17 cellular contexts compared by ENCODE assay signal in genomic region chr3:178714971-178715832, GRCh38.
A peak's percentile ranks its signal among the peaks of the same experiment; 100 is the strongest.
DNase-seq lines count a peak whose midpoint lies in the region; ATAC-seq, FAIRE-seq and TF ChIP-seq lines count a peak whose summit lies in the region.
"Had no signal": no experiment of that assay in that cellular context is flagged by ENCODE, and none has a peak within 500 bp of the region (broad histone marks: within the 10 kb centered on the region; RNA-seq: fewer than 3 reads in every experiment).

No MANE protein-coding gene starts in this region.

- dilution Hi-C loops in keratinocyte (cut with MboI; ENCODE audit: extremely low pct_ligation_motif_present, low sequenced_read_pairs), result no loop called here

- CTCF ChIA-PET in HEK293T (lab: Yijun Ruan, JAX), result no interaction called here

- H3K4me1 ChIP-seq in keratinocyte (ENCODE audit: control insufficient read depth, extremely low read depth, insufficient read depth, low read length), result peaks cover 10% of the 10 kb centered on the region

- DNase-seq in GM12865 (ENCODE audit: low read depth), result peak; percentile 33
- DNase-seq in keratinocyte (ENCODE audit: low read depth, low spot score), result no peak
- no peak for DNase-seq in HEK293T (ENCODE audit: extremely low spot score)
- DNase-seq: activated CD4-positive, alpha-beta T cell treated with anti-CD3 and anti-CD28 coated beads for 1 hour; activated naive CD4-positive, alpha-beta T cell treated with anti-CD3 and anti-CD28 coated beads, Interleukin-2, amount 50 U/mL, for 16 hours; Calu3; caudate nucleus; NCI-H1417; NCI-H748 treated with DMSO at 0.1 percent for 48 hours; SHP77; stimulated activated naive CD8-positive, alpha-beta T cell treated with anti-CD3 and anti-CD28 coated beads, Interleukin-15, Interleukin-2, amounts not matched to agents 100 U/mL and 50 U/mL, for 24 hours had no signal

- H4K20me1 ChIP-seq in keratinocyte (ENCODE audit: control insufficient read depth, extremely low read depth, insufficient read depth, low read length), result no peaks in the 10 kb centered on the region

- ATAC-seq in HG03045 (IDR thresholded peaks at IDR 0.05; ENCODE audit: unreplicated experiment) (peak; percentile 52), GM18909 (IDR thresholded peaks at IDR 0.05; ENCODE audit: poor library complexity, unreplicated experiment) (no peak), GM18861 (IDR thresholded peaks at IDR 0.05; ENCODE audit: unreplicated experiment) (no peak), GM21825 (IDR thresholded peaks at IDR 0.05; ENCODE audit: unreplicated experiment) (no peak)
- ATAC-seq: stimulated activated naive CD8-positive, alpha-beta T cell treated with anti-CD3 and anti-CD28 coated beads, Interleukin-15, Interleukin-2, amounts not matched to agents 100 U/mL and 50 U/mL, for 24 hours had no signal

- POLR2A ChIA-PET in HEK293T (lab: Yijun Ruan, JAX), result no interaction called here

- H3K9me3 ChIP-seq in keratinocyte (ENCODE audit: control insufficient read depth, low read depth, low read length), result no peaks in the 10 kb centered on the region

- TF ChIP-seq CTCF in GM12865 (IDR thresholded peaks at IDR 0.05; ENCODE audit: insufficient read depth, low read depth, low read length, missing control alignments) (no peak), keratinocyte (optimal IDR thresholded peaks at IDR 0.05 in 1 of 3, IDR thresholded peaks at IDR 0.05 in 1 of 3, conservative IDR thresholded peaks at IDR 0.05 in 1 of 3; ENCODE audit: extremely low read depth in 1 of 3, insufficient read depth in 2 of 3, low read length in 3 of 3) (no peak)

- no peak overlapping the region for H3K9ac ChIP-seq in keratinocyte (ENCODE audit: control insufficient read depth, extremely low read depth, insufficient read depth, low read length)

- H3K4me3 ChIP-seq in GM12865 (ENCODE audit: low read depth, low read length), result no peak overlapping the region
- no peak overlapping the region for H3K4me3 ChIP-seq in keratinocyte (ENCODE audit: control insufficient read depth in 2 of 3, extremely low read depth in 1 of 3, insufficient read depth in 2 of 3, low read depth in 1 of 3, low read length in 3 of 3)

- H3K36me3 ChIP-seq in keratinocyte (ENCODE audit: control insufficient read depth in 2 of 2, extremely low read depth in 1 of 2, insufficient read depth in 2 of 2, low read length in 2 of 2), result no peaks in the 10 kb centered on the region

- H3K4me2 ChIP-seq in keratinocyte (ENCODE audit: control insufficient read depth, extremely low read depth, insufficient read depth, low read depth, low read length), result peak overlapping the region; percentile 25

- FAIRE-seq in keratinocyte (lab: Jason Lieb, UNC), result peak; percentile 53
- FAIRE-seq: H54 had no signal

- H3K27me3 ChIP-seq in keratinocyte (ENCODE audit: control insufficient read depth, extremely low read depth, insufficient read depth, low read length), result no peaks in the 10 kb centered on the region

- peak overlapping the region; percentile 32 for H3K27ac ChIP-seq in angular gyrus (ENCODE audit: low read depth, low read length)
- H3K27ac ChIP-seq in keratinocyte (ENCODE audit: control insufficient read depth, insufficient read depth, low read length), result no peak overlapping the region

- H3K9me1 ChIP-seq in keratinocyte (ENCODE audit: control insufficient read depth, extremely low read depth, insufficient read depth, low read length), result no peaks in the 10 kb centered on the region

- H3K79me2 ChIP-seq in keratinocyte (ENCODE audit: control insufficient read depth, insufficient read depth, low read length), result no peaks in the 10 kb centered on the region

- peak overlapping the region; percentile 63 for H2AFZ ChIP-seq in keratinocyte (ENCODE audit: control insufficient read depth, low read length)

TF ChIP-seq in HEK293T, 16 proteins besides CTCF, POLR2A, EP300 and RAD21:
- TF ChIP-seq LEF1 (IDR thresholded peaks at IDR 0.05; ENCODE audit: borderline replicate concordance) (no peak), NFRKB (IDR thresholded peaks at IDR 0.05) (no peak), ZNF384 (IDR thresholded peaks at IDR 0.05) (no peak), SUZ12 (IDR thresholded peaks at IDR 0.05) (no peak), HDGF (IDR thresholded peaks at IDR 0.05; ENCODE audit: borderline replicate concordance) (no peak), SP1 (IDR thresholded peaks at IDR 0.05) (no peak), ELF4 (IDR thresholded peaks at IDR 0.05) (no peak), FOXM1 (IDR thresholded peaks at IDR 0.05; ENCODE audit: borderline replicate concordance) (no peak), CTBP1 (IDR thresholded peaks at IDR 0.05; ENCODE audit: borderline replicate concordance) (no peak), FOXA1 (IDR thresholded peaks at IDR 0.05) (no peak), FOXK2 (IDR thresholded peaks at IDR 0.05) (no peak), ARNT (IDR thresholded peaks at IDR 0.05) (no peak)
